14 cellular contexts compared by ENCODE assay signal in the genomic region with DNA sequence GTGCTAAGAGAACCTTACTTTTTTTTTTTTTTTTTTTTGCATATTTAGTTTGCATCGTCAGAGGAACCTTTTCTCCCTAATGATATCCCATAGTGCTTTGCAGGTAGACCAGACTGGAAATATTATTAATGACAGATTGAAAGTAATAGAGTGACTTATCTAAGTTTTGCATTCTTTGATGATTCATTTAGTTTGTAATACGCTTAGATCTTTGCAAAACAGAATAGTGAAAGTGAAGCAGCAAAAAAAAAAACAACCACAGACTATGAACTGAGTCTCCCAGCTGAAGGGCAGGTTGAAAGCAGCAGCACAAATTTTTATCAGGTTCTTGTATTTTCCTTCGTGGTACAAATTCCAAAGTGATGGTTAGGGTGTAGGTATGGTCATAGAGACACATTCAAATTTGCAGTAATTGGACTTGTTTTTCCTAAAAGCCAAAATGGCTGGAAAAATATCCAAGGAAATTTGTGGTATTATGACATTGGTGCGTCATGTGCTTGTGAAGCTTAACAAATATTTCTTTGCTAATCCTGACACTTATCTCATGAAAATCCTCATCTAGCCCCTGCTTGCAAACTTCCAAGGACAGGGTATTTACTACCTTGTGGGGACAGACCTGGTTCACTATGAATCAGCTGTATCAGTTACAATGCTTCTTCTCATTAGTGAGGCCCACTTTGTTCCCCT.
DNase-seq lines count a peak whose midpoint lies in the region; ATAC-seq and TF ChIP-seq lines count a peak whose summit lies in the region.
"Had no signal": no experiment of that assay in that cellular context is flagged by ENCODE, and none has a peak within 500 bp of the region (broad histone marks: within the 10 kb centered on the region; RNA-seq: fewer than 3 reads in every experiment).

No MANE protein-coding gene starts in this region.

- no peaks in the 10 kb centered on the region for H3K9me3 Mint-ChIP-seq in CD4-positive, alpha-beta T cell
- peaks cover 11% of the 10 kb centered on the region for H3K9me3 Mint-ChIP-seq in T-helper 2 cell treated with Interferon-gamma antibody and Interleukin-4, amounts not matched to agents 5 μg/mL and 100 μg/mL, for 36 hours

- H3K4me3 Mint-ChIP-seq in CD4-positive, alpha-beta T cell = peak overlapping the region; percentile 84
- H3K4me3 Mint-ChIP-seq in T-helper 2 cell treated with Interferon-gamma antibody and Interleukin-4, amounts not matched to agents 5 μg/mL and 100 μg/mL, for 36 hours = peak overlapping the region; percentile 58

- in situ Hi-C loops in brain microvascular endothelial cell (cut with HindIII; ENCODE audit: low pct_ligation_motif_present, low sequenced_read_pairs) = no loop called here

- peak; percentile 35 for ATAC-seq in CD4-positive, alpha-beta T cell (ENCODE audit: poor library complexity)
- ATAC-seq in GM21367 (IDR thresholded peaks at IDR 0.05; ENCODE audit: unreplicated experiment) = no peak
- ATAC-seq: left lobe of liver had no signal

- POLR2A ChIA-PET in CD4-positive, alpha-beta T cell (lab: Charles Lee) = interaction anchor here (1.1 to 1.4 kb wide), 2 partner anchors 34 to 761 kb away, joined by 3 read pairs; no protein-coding TSS in a partner anchor

- no peaks in the 10 kb centered on the region for H3K27me3 ChIP-seq in CD4-positive, alpha-beta T cell (ENCODE audit: control insufficient read depth, insufficient read depth, low read length)
- H3K27me3 ChIP-seq in brain microvascular endothelial cell (replicated peaks) = no peaks in the 10 kb centered on the region
- H3K27me3 ChIP-seq: Peyer's patch, transverse colon had no signal

- TF ChIP-seq CTCF in CD4-positive, alpha-beta T cell (IDR thresholded peaks at IDR 0.05) = no peak
- TF ChIP-seq CTCF in GM12865 (IDR thresholded peaks at IDR 0.05; ENCODE audit: insufficient read depth, low read depth, low read length, missing control alignments) (no peak), fibroblast of the aortic adventitia (IDR thresholded peaks at IDR 0.05; ENCODE audit: insufficient read depth, low read length) (no peak), brain microvascular endothelial cell (IDR thresholded peaks at IDR 0.05; ENCODE audit: low read depth, low read length, missing control alignments) (no peak)

- no peaks in the 10 kb centered on the region for H3K27me3 Mint-ChIP-seq in CD4-positive, alpha-beta T cell
- peaks cover 10% of the 10 kb centered on the region for H3K27me3 Mint-ChIP-seq in T-helper 2 cell treated with Interferon-gamma antibody and Interleukin-4, amounts not matched to agents 5 μg/mL and 100 μg/mL, for 36 hours (ENCODE audit: low read depth)

- H3K4me3 ChIP-seq in GM12865 (ENCODE audit: low read depth, low read length) = no peak overlapping the region
- H3K4me3 ChIP-seq in fibroblast of the aortic adventitia (ENCODE audit: low read depth, low read length) = no peak overlapping the region
- H3K4me3 ChIP-seq in brain microvascular endothelial cell (ENCODE audit: low read depth, low read length) = no peak overlapping the region
- H3K4me3 ChIP-seq: Peyer's patch, smooth muscle cell, transverse colon had no signal

- H3K9me3 ChIP-seq in CD4-positive, alpha-beta T cell (ENCODE audit: control insufficient read depth, low read length) = no peaks in the 10 kb centered on the region
- H3K9me3 ChIP-seq: Peyer's patch, transverse colon had no signal

- DNase-seq in CD4-positive, alpha-beta T cell = no peak
- DNase-seq in GM12865 (ENCODE audit: low read depth) = peak; percentile 35
- DNase-seq in T-helper 2 cell treated with Interferon-gamma antibody and Interleukin-4, amounts not matched to agents 5 μg/mL and 100 μg/mL, for 36 hours (ENCODE audit: low spot score) = no peak
- DNase-seq in fibroblast of the aortic adventitia (ENCODE audit: low read depth) = peak; percentile 30
- no peak for DNase-seq in brain microvascular endothelial cell
- no peak for DNase-seq in NK-92 (lab: John Stamatoyannopoulos, UW; ENCODE audit: unreplicated experiment)
- DNase-seq in hippocampal formation (lab: John Stamatoyannopoulos, UW) = no peak
- DNase-seq: activated CD8-positive, alpha-beta memory T cell treated with anti-CD3 and anti-CD28 coated beads for 24 hours; head of caudate nucleus had no signal

- H3K36me3 Mint-ChIP-seq in CD4-positive, alpha-beta T cell (ENCODE audit: low read depth) = no peaks in the 10 kb centered on the region
- H3K36me3 Mint-ChIP-seq in T-helper 2 cell treated with Interferon-gamma antibody and Interleukin-4, amounts not matched to agents 5 μg/mL and 100 μg/mL, for 36 hours (ENCODE audit: low read depth) = no peaks in the 10 kb centered on the region

- CTCF ChIA-PET in CD4-positive, alpha-beta T cell (lab: Charles Lee) = interaction anchor here (0.6 kb wide), 2 partner anchors 234 to 1600 kb away, joined by 3 read pairs; no protein-coding TSS in a partner anchor

- H3K27ac ChIP-seq in CD4-positive, alpha-beta T cell (ENCODE audit: low read depth, low read length) = no peak overlapping the region
- no peak overlapping the region for H3K27ac ChIP-seq in brain microvascular endothelial cell
- H3K27ac ChIP-seq: transverse colon had no signal

- peak overlapping the region; percentile 82 for H3K27ac Mint-ChIP-seq in CD4-positive, alpha-beta T cell
- H3K27ac Mint-ChIP-seq in T-helper 2 cell treated with Interferon-gamma antibody and Interleukin-4, amounts not matched to agents 5 μg/mL and 100 μg/mL, for 36 hours = peak overlapping the region; percentile 2

- intact Hi-C loops in CD4-positive, alpha-beta T cell (cut with DNase I, micrococcal nuclease) = no loop called here

- H3K4me1 Mint-ChIP-seq in CD4-positive, alpha-beta T cell (ENCODE audit: low read depth) = peaks cover 41% of the 10 kb centered on the region
- H3K4me1 Mint-ChIP-seq in T-helper 2 cell treated with Interferon-gamma antibody and Interleukin-4, amounts not matched to agents 5 μg/mL and 100 μg/mL, for 36 hours (ENCODE audit: low read depth) = peaks cover 24% of the 10 kb centered on the region

- H3K36me3 ChIP-seq in brain microvascular endothelial cell (replicated peaks) = no peaks in the 10 kb centered on the region
- H3K36me3 ChIP-seq: Peyer's patch, transverse colon had no signal

Comparison
In these comparisons a context has a peak if more than half of its experiments do, and no peak if none do; other contexts are left out.
1. DNase-seq: peak in GM12865 (single experiment) and fibroblast of the aortic adventitia (single experiment); none in CD4-positive, alpha-beta T cell (0 of 10), T-helper 2 cell treated with Interferon-gamma antibody and Interleukin-4, amounts not matched to agents 5 μg/mL and 100 μg/mL, for 36 hours (single experiment), brain microvascular endothelial cell (single experiment), NK-92 (single experiment) and hippocampal formation (0 of 2).